Comparison of ENCODE assay signal across 1 cellular context in genomic region chr11:68564261-68564660, GRCh38.
TF ChIP-seq lines count a peak whose summit lies in the region.

No MANE protein-coding gene starts in this region.

TF ChIP-seq in GM23338, 12 proteins besides CTCF, POLR2A, EP300 and RAD21 (continued from another document):
- TF ChIP-seq ZNF462 (CRISPR knock-in tag; IDR thresholded peaks at IDR 0.05): no peak
- TF ChIP-seq POLR2AphosphoS5 (IDR thresholded peaks at IDR 0.05; ENCODE audit: low read depth): no peak
TF ChIP-seq in GM23338: peak in this region for 0.
